ENCODE assay signal across 8 cellular contexts in the genomic region with DNA sequence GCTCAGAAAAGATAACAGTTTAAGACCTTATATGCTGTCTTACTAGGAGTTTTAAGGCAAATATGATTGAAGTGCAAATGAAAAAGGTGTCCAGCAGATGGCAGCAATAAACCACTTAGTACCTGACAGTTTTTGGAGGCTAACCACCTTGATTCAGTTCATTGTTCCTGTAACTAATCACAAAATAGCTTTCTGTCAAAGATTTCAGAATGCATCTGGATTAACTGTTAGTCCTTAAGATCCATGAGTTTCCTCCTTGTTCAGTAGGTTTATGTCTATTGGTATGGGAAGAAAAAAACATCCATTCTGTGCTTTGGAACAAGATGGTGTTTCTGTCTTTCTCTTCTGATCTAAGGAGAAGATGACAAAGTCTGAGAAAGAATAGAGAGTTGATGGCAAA. TPM values are rescaled to one million over a fixed set of nuclear protein-coding genes. Genes with fewer than 3 reads are reported as not detected.
DNase-seq lines count a peak whose midpoint lies in the region; ATAC-seq, FAIRE-seq and TF ChIP-seq lines count a peak whose summit lies in the region.

No MANE protein-coding gene starts in this region.

- H2AFZ ChIP-seq in mesenchymal stem cell (ENCODE audit: low read depth, low read length): no peak overlapping the region

- no peak overlapping the region for H2BK12ac ChIP-seq in mesenchymal stem cell (ENCODE audit: low read length in 2 of 2)

- H3K4me3 ChIP-seq in Jurkat, Clone E6-1 (ENCODE audit: low read length): no peak overlapping the region
- H3K4me3 ChIP-seq in RWPE2 (ENCODE audit: severe bottlenecking): no peak overlapping the region
- H3K4me3 ChIP-seq in colonic mucosa: no peak overlapping the region
- H3K4me3 ChIP-seq in mesenchymal stem cell (ENCODE audit: insufficient read depth in 1 of 2, low read depth in 1 of 2, low read length in 2 of 2): no peak overlapping the region

- no peak overlapping the region for H3K4me2 ChIP-seq in mesenchymal stem cell (ENCODE audit: low read length, poor library complexity, severe bottlenecking)

- intact Hi-C loops in colonic mucosa (cut with DNase I): loop anchor here (2.0 to 10.0 kb wide), 2 partner anchors 110 to 162 kb away; no protein-coding TSS in a partner anchor

- peaks cover 9% of the 10 kb centered on the region for H3K79me1 ChIP-seq in mesenchymal stem cell (replicated peaks; ENCODE audit: low read length, poor library complexity, severe bottlenecking)

- no peak overlapping the region for H3K14ac ChIP-seq in mesenchymal stem cell (ENCODE audit: low read length in 2 of 2)

- H3K23ac ChIP-seq in mesenchymal stem cell (ENCODE audit: low read length in 2 of 2): no peak overlapping the region

- H3K4me1 ChIP-seq in RWPE2 (ENCODE audit: insufficient read depth, poor library complexity, severe bottlenecking): peaks cover 5% of the 10 kb centered on the region
- H3K4me1 ChIP-seq in colonic mucosa: no peaks in the 10 kb centered on the region
- H3K4me1 ChIP-seq in mesenchymal stem cell (ENCODE audit: control insufficient read depth, insufficient read depth, low read depth, low read length): no peaks in the 10 kb centered on the region

- H3K9me3 ChIP-seq in RWPE2 (ENCODE audit: severe bottlenecking): no peaks in the 10 kb centered on the region
- no peaks in the 10 kb centered on the region for H3K9me3 ChIP-seq in colonic mucosa
- no peaks in the 10 kb centered on the region for H3K9me3 ChIP-seq in mesenchymal stem cell (ENCODE audit: control insufficient read depth, low read length)

- TF ChIP-seq CTCF in RWPE2 (IDR thresholded peaks at IDR 0.05; ENCODE audit: poor library complexity, severe bottlenecking): peak; percentile 87
- peak; percentile 59 for TF ChIP-seq CTCF in colonic mucosa (IDR thresholded peaks at IDR 0.05)

- H3K27me3 ChIP-seq in RWPE2 (ENCODE audit: insufficient read depth, poor library complexity, severe bottlenecking) (no peaks in the 10 kb centered on the region), colonic mucosa (no peaks in the 10 kb centered on the region), mesenchymal stem cell (ENCODE audit: control insufficient read depth in 1 of 2, insufficient read depth in 1 of 2, low read length in 2 of 2) (no peaks in the 10 kb centered on the region)

- H3K18ac ChIP-seq in mesenchymal stem cell (ENCODE audit: low read depth in 1 of 2, low read length in 2 of 2): no peak overlapping the region

- peak; percentile 18 for DNase-seq in COR-L47 (lab: John Stamatoyannopoulos, UW)
- no peak for DNase-seq in GM18507 (ENCODE audit: extremely low spot score, insufficient read length, low read depth)
- peak; percentile 69 for DNase-seq in Jurkat, Clone E6-1 (ENCODE audit: low read depth, low spot score)
- DNase-seq in RWPE2 (ENCODE audit: low spot score): no peak
- DNase-seq in colonic mucosa: peak; percentile 57
- DNase-seq in mesenchymal stem cell: peak; percentile 59
- DNase-seq in amniotic stem cell (lab: John Stamatoyannopoulos, UW): no peak

- H3K27ac ChIP-seq in RWPE2 (ENCODE audit: poor library complexity, severe bottlenecking) (no peak overlapping the region), colonic mucosa (no peak overlapping the region), mesenchymal stem cell (ENCODE audit: low read length, poor library complexity, severe bottlenecking) (no peak overlapping the region)

- no peak overlapping the region for H3K4ac ChIP-seq in mesenchymal stem cell (ENCODE audit: low read depth in 1 of 2, low read length in 2 of 2)

- peak; percentile 51 for ATAC-seq in RWPE2 (ENCODE audit: low read depth)
- no peak for ATAC-seq in HG02852 (IDR thresholded peaks at IDR 0.05; ENCODE audit: unreplicated experiment)

- no peak overlapping the region for H2AK5ac ChIP-seq in mesenchymal stem cell (ENCODE audit: low read length, severe bottlenecking)

- H3K36me3 ChIP-seq in RWPE2 (ENCODE audit: low read depth) (peaks cover 32% of the 10 kb centered on the region), colonic mucosa (no peaks in the 10 kb centered on the region), mesenchymal stem cell (ENCODE audit: control insufficient read depth in 1 of 2, insufficient read depth in 2 of 2, low read depth in 1 of 2, low read length in 2 of 2) (peaks cover 2 to 52% of the 10 kb centered on the region in 2 experiments)

- H4K91ac ChIP-seq in mesenchymal stem cell (ENCODE audit: low read length): no peak overlapping the region

- peak; percentile 86 for FAIRE-seq in GM18507 (lab: Jason Lieb, UNC)

- H4K8ac ChIP-seq in mesenchymal stem cell (ENCODE audit: low read length): no peak overlapping the region

- no peak overlapping the region for H3K9ac ChIP-seq in colonic mucosa (ENCODE audit: low read depth in 2 of 2, low read length in 2 of 2)
- H3K9ac ChIP-seq in mesenchymal stem cell (ENCODE audit: low read length): no peak overlapping the region

- no peak overlapping the region for H2BK15ac ChIP-seq in mesenchymal stem cell (ENCODE audit: low read depth, poor library complexity, severe bottlenecking)

- H2BK120ac ChIP-seq in mesenchymal stem cell (ENCODE audit: low read depth, low read length): no peak overlapping the region

- no peak overlapping the region for H2BK5ac ChIP-seq in mesenchymal stem cell (ENCODE audit: low read depth, low read length, poor library complexity, severe bottlenecking)

RNA-seq across cellular contexts. Expression of gene CCSER2, which starts 46.6 kb away (rescaled TPM):
- 20.6 TPM for polyA plus RNA-seq in Jurkat, Clone E6-1 (2012; ENCODE audit: insufficient read depth, insufficient read length)
- total RNA-seq in colonic mucosa: 10 to 100 TPM; 33.7 to 64.5 TPM
- 58.4 TPM for polyA plus RNA-seq in mesenchymal stem cell (2013, experiment 1 of 2)
- polyA plus RNA-seq in mesenchymal stem cell (2013, experiment 2 of 2): 56.6 TPM

Comparison
In these comparisons a context has a peak if more than half of its experiments do, and no peak if none do; other contexts are left out.
1. DNase-seq: peak in COR-L47 (single experiment), Jurkat, Clone E6-1 (single experiment), colonic mucosa (single experiment) and mesenchymal stem cell (single experiment); none in GM18507 (single experiment), RWPE2 (single experiment) and amniotic stem cell (single experiment).